In the genomic region with DNA sequence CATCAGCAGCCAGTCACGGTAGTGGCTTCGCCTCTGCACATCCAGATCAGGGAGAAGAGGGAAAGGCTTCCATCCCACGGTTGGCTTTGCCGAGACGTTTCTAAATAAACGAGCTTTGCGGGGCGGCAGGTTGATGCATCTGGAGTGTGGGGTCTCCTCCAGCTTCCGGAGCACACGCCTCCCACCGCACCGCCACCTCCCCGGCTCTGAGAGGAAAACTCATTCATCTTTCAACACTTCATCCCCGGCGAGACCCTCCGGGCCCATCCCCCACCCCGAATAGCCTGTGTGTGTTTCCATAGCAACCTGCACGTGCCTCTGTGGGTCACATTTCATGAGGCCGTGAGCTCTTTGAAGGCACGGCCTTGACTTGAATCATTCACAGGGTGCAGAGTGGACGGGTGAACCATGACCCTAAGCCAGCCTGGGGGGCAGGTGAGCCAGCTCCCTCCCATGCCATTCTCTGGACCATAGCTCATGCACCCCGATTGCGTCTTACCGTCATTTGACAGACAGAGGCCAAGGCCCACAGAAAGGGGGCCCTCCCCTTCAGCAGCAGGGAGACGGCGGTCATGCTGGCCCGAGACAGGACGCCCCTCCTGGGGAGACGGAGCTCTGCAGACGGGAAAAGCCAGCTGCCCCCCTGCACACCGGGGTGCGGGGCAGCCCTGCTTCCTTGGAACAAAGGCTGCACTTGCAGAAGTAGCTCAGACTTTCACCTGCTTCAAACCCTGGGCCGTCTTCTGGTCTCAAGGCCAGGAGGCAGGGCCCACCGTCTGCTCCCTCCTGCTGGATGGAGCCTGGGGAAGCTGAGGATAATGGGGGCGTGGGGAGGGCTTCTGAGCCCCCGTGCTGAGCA, we compare ENCODE assay signal across 20 cellular contexts. TPM values are rescaled to one million over a fixed set of nuclear protein-coding genes. Genes with fewer than 3 reads are reported as not detected.
DNase-seq lines count a peak whose midpoint lies in the region.
"Had no signal": no experiment of that assay in that cellular context is flagged by ENCODE, and none has a peak within 500 bp of the region (broad histone marks: within the 10 kb centered on the region; RNA-seq: fewer than 3 reads in every experiment).

No MANE protein-coding gene starts in this region.

- DNase-seq in NCI-H526 (lab: John Stamatoyannopoulos, UW) (peak; percentile 49 to 77), NCI-H526 treated with DMSO at 0.1 percent for 48 hours (lab: John Stamatoyannopoulos, UW) (no peak), NCI-H1092 (lab: John Stamatoyannopoulos, UW) (peak; percentile 51), activated gamma-delta T cell treated with Interleukin-2 at 50 U/mL for 16 hours (no peak)
- DNase-seq in stimulated activated naive CD4-positive, alpha-beta T cell treated with Interleukin-2 at 50 U/mL for 16 hours (lab: John Stamatoyannopoulos, UW) = no peak
- DNase-seq in activated CD4-positive, CD25-positive, alpha-beta regulatory T cell (lab: John Stamatoyannopoulos, UW) = no peak
- DNase-seq: activated CD4-positive, CD25-positive, alpha-beta regulatory T cell treated with anti-CD3 and anti-CD28 coated beads, Interleukin-2, amount 50 U/mL, for 72 hours; activated CD8-positive, alpha-beta memory T cell treated with anti-CD3 and anti-CD28 coated beads, Interleukin-2, amount 10 ng/mL, durations not matched to agents 7 days and 5 days; activated gamma-delta T cell; amniotic stem cell; CD4-positive, alpha-beta memory T cell; EL; NCI-H345; OCI-M1; SIG-M5; stimulated activated CD4-positive, alpha-beta T cell treated with anti-CD3 and anti-CD28 coated beads, Interleukin-4, amount 100 ng/mL, for 24 hours; testis had no signal

- H3K27ac ChIP-seq in ectodermal cell (ENCODE audit: insufficient read depth, low read depth, low read length, poor library complexity, severe bottlenecking) = peak overlapping the region; percentile 9
- H3K27ac ChIP-seq: left lung, testis had no signal

- H3K36me3 ChIP-seq in ectodermal cell (ENCODE audit: control insufficient read depth, insufficient read depth, low read length) (no peaks in the 10 kb centered on the region), neuron (ENCODE audit: insufficient read depth, low read length) (no peaks in the 10 kb centered on the region)
- H3K36me3 ChIP-seq: left lung had no signal

- peaks cover 14% of the 10 kb centered on the region for H3K4me1 ChIP-seq in ectodermal cell (ENCODE audit: control insufficient read depth, insufficient read depth, low read length)
- peaks cover 46% of the 10 kb centered on the region for H3K4me1 ChIP-seq in neuron (ENCODE audit: insufficient read depth, low read length)
- H3K4me1 ChIP-seq: left lung had no signal

- 12 to 13% methylated on average over 36 of the region's 36 CpGs for WGBS in ectodermal cell, 2 experiments

- H3K9me3 ChIP-seq in ectodermal cell (ENCODE audit: control insufficient read depth, low read length) = no peaks in the 10 kb centered on the region
- H3K9me3 ChIP-seq in neuron (ENCODE audit: low read length) = no peaks in the 10 kb centered on the region
- H3K9me3 ChIP-seq: left lung, testis had no signal

- no peak overlapping the region for H2AFZ ChIP-seq in neuron (ENCODE audit: low read depth, low read length)

- H3K27me3 ChIP-seq in ectodermal cell (ENCODE audit: control insufficient read depth, insufficient read depth, low read length, poor library complexity, severe bottlenecking) (peaks cover 10% of the 10 kb centered on the region), neuron (ENCODE audit: insufficient read depth, low read length) (peaks cover 8% of the 10 kb centered on the region)
- H3K27me3 ChIP-seq: testis had no signal

- H3K4me3 ChIP-seq in ectodermal cell (ENCODE audit: insufficient read depth, low read depth, low read length) = no peak overlapping the region
- H3K4me3 ChIP-seq in neuron (ENCODE audit: low read length) = peak overlapping the region; percentile 32
- H3K4me3 ChIP-seq: left lung, testis had no signal

RNA-seq across cellular contexts. Expression of a gene that starts 16.3 kb away (rescaled TPM):
- 0.46 TPM for polyA plus RNA-seq in ectodermal cell (2013, experiment 1 of 4)
- polyA plus RNA-seq in ectodermal cell (2013, experiment 2 of 4) = 0.18 TPM
- 0.64 TPM for polyA plus RNA-seq in ectodermal cell (2013, experiment 3 of 4)
- polyA plus RNA-seq in ectodermal cell (2013, experiment 4 of 4) = 1.6 TPM
- polyA plus RNA-seq: CD4-positive, alpha-beta memory T cell had no signal

Comparison
In these comparisons a context has a peak if more than half of its experiments do, and no peak if none do; other contexts are left out.
1. DNase-seq: peak in NCI-H526 (2 of 2) and NCI-H1092 (single experiment); none in NCI-H526 treated with DMSO at 0.1 percent for 48 hours (single experiment), activated gamma-delta T cell treated with Interleukin-2 at 50 U/mL for 16 hours (single experiment), stimulated activated naive CD4-positive, alpha-beta T cell treated with Interleukin-2 at 50 U/mL for 16 hours (single experiment) and activated CD4-positive, CD25-positive, alpha-beta regulatory T cell (0 of 4).